ENCODE assay signal across 15 cellular contexts in the genomic region with DNA sequence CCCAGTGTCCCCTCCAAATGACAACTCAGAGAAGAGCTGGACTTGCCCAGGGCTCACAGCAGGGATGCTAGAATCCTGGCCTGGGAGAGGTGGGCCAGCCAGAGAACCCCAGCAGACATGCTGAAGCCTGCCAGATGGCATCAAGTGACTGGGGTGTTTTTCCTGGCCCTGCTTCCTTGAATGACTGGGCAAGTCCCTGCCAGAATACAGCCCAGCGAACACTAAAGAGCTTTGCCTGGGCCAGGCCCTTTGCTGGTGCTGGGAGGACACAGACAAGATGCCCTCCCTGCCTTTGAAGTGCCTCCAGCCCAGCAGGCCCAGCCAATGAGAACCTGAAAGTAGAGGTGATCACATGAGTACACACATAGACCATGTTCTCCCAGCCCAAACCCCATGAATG. TPM values are rescaled to one million over a fixed set of nuclear protein-coding genes. Genes with fewer than 3 reads are reported as not detected.
DNase-seq lines count a peak whose midpoint lies in the region; ATAC-seq and TF ChIP-seq lines count a peak whose summit lies in the region.
"Had no signal": no experiment of that assay in that cellular context is flagged by ENCODE, and none has a peak within 500 bp of the region (broad histone marks: within the 10 kb centered on the region; RNA-seq: fewer than 3 reads in every experiment).

No MANE protein-coding gene starts in this region.

- DNase-seq in Right ventricle myocardium superior = no peak
- DNase-seq in cardiac septum (ENCODE audit: low spot score) = no peak
- DNase-seq in RWPE2 (ENCODE audit: low spot score) = peak; percentile 64
- DNase-seq in glomerular visceral epithelial cell (ENCODE audit: extremely low spot score) = peak; percentile 47
- DNase-seq in activated CD4-positive, alpha-beta memory T cell treated with anti-CD3 and anti-CD28 coated beads, Interleukin-2, amount 10 ng/mL, durations not matched to agents 7 days and 5 days = no peak
- no peak for DNase-seq in T-helper 9 cell
- no peak for DNase-seq in coronary artery (ENCODE audit: low spot score)
- DNase-seq: naive thymus-derived CD8-positive, alpha-beta T cell; NCI-H82; transverse colon had no signal

- POLR2A ChIA-PET in activated CD4-positive, alpha-beta memory T cell treated with anti-CD3 and anti-CD28 coated beads, Interleukin-2, amount 10 ng/mL, durations not matched to agents 7 days and 5 days (lab: Charles Lee) = interaction anchor here (1.6 to 1.7 kb wide), 2 partner anchors 9 to 11 kb away, joined by 7 to 10 read pairs; partner anchors contain the start of gene ZNF319

- ATAC-seq in Right ventricle myocardium superior (ENCODE audit: poor library complexity) (peak; percentile 62), RWPE2 (ENCODE audit: low read depth) (no peak), HG03135 (IDR thresholded peaks at IDR 0.05; ENCODE audit: unreplicated experiment) (no peak)
- ATAC-seq: naive thymus-derived CD8-positive, alpha-beta T cell had no signal

- TF ChIP-seq CTCF in RWPE2 (IDR thresholded peaks at IDR 0.05; ENCODE audit: poor library complexity, severe bottlenecking) (no peak), coronary artery (IDR thresholded peaks at IDR 0.05) (no peak)

- CTCF ChIA-PET in activated CD4-positive, alpha-beta memory T cell treated with anti-CD3 and anti-CD28 coated beads, Interleukin-2, amount 10 ng/mL, durations not matched to agents 7 days and 5 days (lab: Charles Lee) = interaction anchor here (0.7 kb wide), 2 partner anchors 9 to 279 kb away, joined by 3 read pairs; no protein-coding TSS in a partner anchor

- no peak overlapping the region for H3K4me3 Mint-ChIP-seq in activated CD4-positive, alpha-beta memory T cell treated with anti-CD3 and anti-CD28 coated beads, Interleukin-2, amount 10 ng/mL, durations not matched to agents 7 days and 5 days
- H3K4me3 Mint-ChIP-seq: naive thymus-derived CD8-positive, alpha-beta T cell had no signal

- peaks cover 6% of the 10 kb centered on the region for H3K27me3 Mint-ChIP-seq in activated CD4-positive, alpha-beta memory T cell treated with anti-CD3 and anti-CD28 coated beads, Interleukin-2, amount 10 ng/mL, durations not matched to agents 7 days and 5 days
- H3K27me3 Mint-ChIP-seq: naive thymus-derived CD8-positive, alpha-beta T cell had no signal

- H3K9me3 ChIP-seq in RWPE2 (ENCODE audit: severe bottlenecking) = no peaks in the 10 kb centered on the region
- H3K9me3 ChIP-seq: transverse colon had no signal

- no peaks in the 10 kb centered on the region for H3K36me3 Mint-ChIP-seq in activated CD4-positive, alpha-beta memory T cell treated with anti-CD3 and anti-CD28 coated beads, Interleukin-2, amount 10 ng/mL, durations not matched to agents 7 days and 5 days (ENCODE audit: low read depth)
- H3K36me3 Mint-ChIP-seq: naive thymus-derived CD8-positive, alpha-beta T cell had no signal

- H3K27me3 ChIP-seq in RWPE2 (ENCODE audit: insufficient read depth, poor library complexity, severe bottlenecking) = no peaks in the 10 kb centered on the region
- H3K27me3 ChIP-seq: cardiac muscle cell had no signal

- H3K4me1 ChIP-seq in RWPE2 (ENCODE audit: insufficient read depth, poor library complexity, severe bottlenecking) = peaks cover 17% of the 10 kb centered on the region

- H3K9me3 Mint-ChIP-seq in activated CD4-positive, alpha-beta memory T cell treated with anti-CD3 and anti-CD28 coated beads, Interleukin-2, amount 10 ng/mL, durations not matched to agents 7 days and 5 days = no peaks in the 10 kb centered on the region
- H3K9me3 Mint-ChIP-seq: activated T-helper 2 cell treated with anti-CD3 and anti-CD28 coated beads, Interferon-gamma antibody, Interleukin-2, Interleukin-4, amounts not matched to agents 10 μg/mL and 5 μg/mL and 100 μg/mL, durations not matched to agents 14 hours and 24 hours and 36 hours; naive thymus-derived CD8-positive, alpha-beta T cell had no signal

- peaks cover 16% of the 10 kb centered on the region for H3K4me1 Mint-ChIP-seq in activated CD4-positive, alpha-beta memory T cell treated with anti-CD3 and anti-CD28 coated beads, Interleukin-2, amount 10 ng/mL, durations not matched to agents 7 days and 5 days

- no peak overlapping the region for H3K27ac ChIP-seq in RWPE2 (ENCODE audit: poor library complexity, severe bottlenecking)
- H3K27ac ChIP-seq in coronary artery = no peak overlapping the region
- H3K27ac ChIP-seq: cardiac muscle cell, SK-N-MC, skin epidermis, transverse colon had no signal

- H3K36me3 ChIP-seq in RWPE2 (ENCODE audit: low read depth) = no peaks in the 10 kb centered on the region
- H3K36me3 ChIP-seq: cardiac muscle cell, transverse colon had no signal

- intact Hi-C loops in Right ventricle myocardium superior (cut with DNase I) (no loop called here), cardiac septum (cut with DNase I) (loop anchor here (5.0 to 10.0 kb wide), 2 partner anchors 52 to 184 kb away; partner anchors contain the start of gene KIFC3)

- no peak overlapping the region for H3K27ac Mint-ChIP-seq in activated CD4-positive, alpha-beta memory T cell treated with anti-CD3 and anti-CD28 coated beads, Interleukin-2, amount 10 ng/mL, durations not matched to agents 7 days and 5 days
- H3K27ac Mint-ChIP-seq: activated T-helper 2 cell treated with anti-CD3 and anti-CD28 coated beads, Interferon-gamma antibody, Interleukin-2, Interleukin-4, amounts not matched to agents 10 μg/mL and 5 μg/mL and 100 μg/mL, durations not matched to agents 14 hours and 24 hours and 36 hours had no signal

- no peak overlapping the region for H3K4me3 ChIP-seq in RWPE2 (ENCODE audit: severe bottlenecking)
- H3K4me3 ChIP-seq in coronary artery = no peak overlapping the region
- H3K4me3 ChIP-seq: cardiac muscle cell, SK-N-MC, skin epidermis, transverse colon had no signal

RNA-seq across cellular contexts. Expression of gene ZNF319, which starts 11.5 kb away (rescaled TPM):
- total RNA-seq in Right ventricle myocardium superior (8.1 TPM), cardiac septum (7.2 TPM)
- total RNA-seq in activated CD4-positive, alpha-beta memory T cell treated with anti-CD3 and anti-CD28 coated beads, Interleukin-2, amount 10 ng/mL, durations not matched to agents 7 days and 5 days = 10 to 100 TPM; 19.8 to 20.2 TPM

RNA-seq across cellular contexts. Expression of gene USB1, which starts 12.3 kb away (rescaled TPM):
- total RNA-seq in Right ventricle myocardium superior = 32.1 TPM
- 36.0 TPM for total RNA-seq in cardiac septum
- total RNA-seq in activated CD4-positive, alpha-beta memory T cell treated with anti-CD3 and anti-CD28 coated beads, Interleukin-2, amount 10 ng/mL, durations not matched to agents 7 days and 5 days = 10 to 100 TPM; 48.4 to 54.2 TPM

RNA-seq across cellular contexts. Expression of gene CNGB1, which starts 18.0 kb away (rescaled TPM):
- total RNA-seq in Right ventricle myocardium superior (not detected), cardiac septum (not detected)
- total RNA-seq in activated CD4-positive, alpha-beta memory T cell treated with anti-CD3 and anti-CD28 coated beads, Interleukin-2, amount 10 ng/mL, durations not matched to agents 7 days and 5 days = not detected
- total RNA-seq: activated T-helper 2 cell treated with anti-CD3 and anti-CD28 coated beads, Interferon-gamma antibody, Interleukin-2, Interleukin-4, amounts not matched to agents 10 μg/mL and 5 μg/mL and 100 μg/mL, durations not matched to agents 14 hours and 24 hours and 36 hours; cardiac muscle cell; naive thymus-derived CD8-positive, alpha-beta T cell had no signal

RNA-seq across cellular contexts. Expression of gene MMP15, which starts 36.6 kb away (rescaled TPM):
- total RNA-seq in Right ventricle myocardium superior = 55.2 TPM
- 53.5 TPM for total RNA-seq in cardiac septum
- 1 to 10 TPM in 1 of 2 experiments, under 1 TPM in 1; 0.68 to 1.1 TPM for total RNA-seq in activated CD4-positive, alpha-beta memory T cell treated with anti-CD3 and anti-CD28 coated beads, Interleukin-2, amount 10 ng/mL, durations not matched to agents 7 days and 5 days

Comparison
In these comparisons a context has a peak if more than half of its experiments do, and no peak if none do; other contexts are left out.
1. DNase-seq: peak in RWPE2 (single experiment) and glomerular visceral epithelial cell (single experiment); none in Right ventricle myocardium superior (single experiment), cardiac septum (single experiment), activated CD4-positive, alpha-beta memory T cell treated with anti-CD3 and anti-CD28 coated beads, Interleukin-2, amount 10 ng/mL, durations not matched to agents 7 days and 5 days (single experiment), T-helper 9 cell (single experiment) and coronary artery (single experiment).